ENCODE assay signal across 9 cellular contexts in the genomic region with DNA sequence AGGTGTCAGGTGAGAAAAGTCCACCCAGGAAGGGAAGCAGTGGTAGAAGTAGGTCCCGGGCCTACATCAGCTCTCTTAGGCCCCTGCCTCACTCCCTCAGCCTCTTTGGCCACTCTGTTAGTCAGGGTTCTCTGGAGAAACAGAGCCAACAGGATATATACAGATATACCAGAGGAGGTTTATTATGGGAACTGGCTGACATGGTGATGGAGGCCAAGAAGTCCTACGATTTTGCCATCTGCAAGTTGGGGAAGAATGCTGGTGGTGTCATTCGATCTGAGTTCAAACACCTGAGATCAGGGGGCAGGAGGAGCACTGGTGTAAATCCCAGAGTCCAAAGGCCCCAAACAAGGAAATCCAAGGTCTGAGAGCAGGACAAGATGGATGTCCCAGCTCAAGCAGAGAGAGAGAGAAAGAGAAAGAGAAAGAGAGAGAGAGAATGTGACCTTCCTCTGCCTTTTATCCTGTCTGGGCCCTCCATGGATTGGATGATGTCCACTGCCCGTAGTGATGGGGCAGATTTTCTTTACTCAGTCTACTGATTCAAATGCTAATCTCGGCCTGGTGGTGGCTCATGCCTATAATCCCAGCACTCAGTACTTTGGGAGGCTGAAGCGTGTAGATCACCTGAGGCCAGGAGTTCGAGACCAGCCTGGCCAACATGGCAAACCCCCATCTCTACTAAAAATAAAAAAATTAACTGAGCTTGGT.
"Had no signal": no experiment of that assay in that cellular context is flagged by ENCODE, and none has a peak within 500 bp of the region (broad histone marks: within the 10 kb centered on the region; RNA-seq: fewer than 3 reads in every experiment).

No MANE protein-coding gene starts in this region.

- H3K4me3 Mint-ChIP-seq: GM23338, H9, HFFc6 had no signal

- H3K9me3 ChIP-seq: HAP-1 had no signal

- H3K36me3 ChIP-seq: HAP-1 had no signal

- H3K27ac ChIP-seq: GM23248 had no signal

- H3K27ac Mint-ChIP-seq: GM23338, H9, HFFc6 had no signal

- H3K4me1 ChIP-seq: HAP-1 had no signal

- H3K4me3 ChIP-seq: GM23248, GM23338, HAP-1 had no signal

- DNase-seq: GM23248, GOT3, H7, H9, HCEC 1CT, HFFc6 had no signal

- H3K9me3 Mint-ChIP-seq: H9 had no signal

- ATAC-seq: GM23338, HCT116 had no signal
